ENCODE assay signal across 23 cellular contexts in the genomic region with DNA sequence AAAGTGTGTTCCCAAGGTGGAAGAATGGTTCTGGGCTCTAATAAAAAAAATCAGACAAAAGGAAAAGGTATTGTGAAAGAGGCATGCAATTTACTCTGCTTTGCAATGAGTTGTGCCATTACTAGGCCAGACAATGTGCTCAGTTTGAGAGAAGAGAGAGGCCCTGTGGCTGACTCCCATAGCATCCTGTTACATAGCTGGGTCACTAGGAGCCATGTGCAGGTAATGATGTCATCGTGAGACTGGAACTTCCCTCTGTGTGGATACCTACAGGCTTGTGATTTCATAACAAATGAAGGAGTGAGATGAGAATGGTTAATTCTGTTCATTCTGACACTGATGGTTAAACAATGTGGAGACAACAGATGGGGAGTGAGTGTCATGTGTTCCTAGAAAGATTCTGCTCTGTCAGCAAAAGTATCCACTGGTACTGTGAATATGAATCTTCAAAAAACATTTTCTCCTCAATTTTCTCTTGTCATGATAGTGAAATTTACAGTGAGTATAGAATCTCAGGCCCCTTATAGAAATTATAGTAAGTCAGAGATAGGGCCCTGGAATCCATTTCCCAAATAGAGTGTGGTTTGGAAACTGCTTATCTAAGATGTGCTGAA.
DNase-seq lines count a peak whose midpoint lies in the region; ATAC-seq, FAIRE-seq and TF ChIP-seq lines count a peak whose summit lies in the region.
"Had no signal": no experiment of that assay in that cellular context is flagged by ENCODE, and none has a peak within 500 bp of the region (broad histone marks: within the 10 kb centered on the region; RNA-seq: fewer than 3 reads in every experiment).

No MANE protein-coding gene starts in this region.

- no peak overlapping the region for H3K4me3 Mint-ChIP-seq in activated naive CD4-positive, alpha-beta T cell treated with anti-CD3 and anti-CD28 coated beads for 36 hours
- H3K4me3 Mint-ChIP-seq: activated naive CD4-positive, alpha-beta T cell treated with anti-CD3 and anti-CD28 coated beads, Interleukin-2, amount 50 U/mL, for 24 hours; activated T-cell treated with anti-CD3 and anti-CD28 coated beads, Interleukin-2, amount 50 U/mL, for 24 hours; H9 had no signal

- peak; percentile 16 for DNase-seq in activated naive CD4-positive, alpha-beta T cell treated with anti-CD3 and anti-CD28 coated beads for 36 hours
- no peak for DNase-seq in activated naive CD4-positive, alpha-beta T cell treated with Interleukin-2 at 50 U/mL for 16 hours
- DNase-seq in RKO (ENCODE audit: low spot score) = peak; percentile 3
- peak; percentile 57 for DNase-seq in fibroblast of pulmonary artery (ENCODE audit: low read depth)
- DNase-seq in urothelium cell line (ENCODE audit: low spot score) = peak; percentile 8
- no peak for DNase-seq in right cardiac atrium
- no peak for DNase-seq in globus pallidus (ENCODE audit: low spot score)
- DNase-seq in Right ventricle myocardium superior = no peak
- DNase-seq: ACHN; activated T-cell treated with anti-CD3 and anti-CD28 coated beads, Interleukin-2, amount 50 U/mL, for 24 hours; H9; KG1; kidney; NCI-H1694; NCI-H69; stimulated activated CD4-positive, alpha-beta T cell treated with anti-CD3 and anti-CD28 coated beads, Interleukin-4, amount 100 ng/mL, for 24 hours; SW 1271; trophoblast cell had no signal

- WGBS in right cardiac atrium = 84% methylated on average over 1 of the region's 1 CpG

- no peaks in the 10 kb centered on the region for H3K36me3 Mint-ChIP-seq in activated naive CD4-positive, alpha-beta T cell treated with anti-CD3 and anti-CD28 coated beads for 36 hours (ENCODE audit: low read depth)
- H3K36me3 Mint-ChIP-seq: activated naive CD4-positive, alpha-beta T cell treated with anti-CD3 and anti-CD28 coated beads, Interleukin-2, amount 50 U/mL, for 24 hours had no signal

- H3K9me3 Mint-ChIP-seq in activated naive CD4-positive, alpha-beta T cell treated with anti-CD3 and anti-CD28 coated beads for 36 hours = no peaks in the 10 kb centered on the region
- H3K9me3 Mint-ChIP-seq: activated naive CD4-positive, alpha-beta T cell treated with anti-CD3 and anti-CD28 coated beads, Interleukin-2, amount 50 U/mL, for 24 hours; activated T-cell treated with anti-CD3 and anti-CD28 coated beads, Interleukin-2, amount 50 U/mL, for 24 hours; H9 had no signal

- no peak for TF ChIP-seq CTCF in fibroblast of pulmonary artery (IDR thresholded peaks at IDR 0.05; ENCODE audit: low read length, missing control alignments)

- H3K9me3 ChIP-seq in right cardiac atrium (ENCODE audit: control insufficient read depth, low read length) = no peaks in the 10 kb centered on the region
- H3K9me3 ChIP-seq: ascending aorta, BLaER1 had no signal

- ATAC-seq in right cardiac atrium (no peak), Right ventricle myocardium superior (ENCODE audit: poor library complexity) (no peak)

- H3K27me3 Mint-ChIP-seq in activated naive CD4-positive, alpha-beta T cell treated with anti-CD3 and anti-CD28 coated beads for 36 hours (ENCODE audit: low read depth) = no peaks in the 10 kb centered on the region
- H3K27me3 Mint-ChIP-seq: activated naive CD4-positive, alpha-beta T cell treated with anti-CD3 and anti-CD28 coated beads, Interleukin-2, amount 50 U/mL, for 24 hours; activated T-cell treated with anti-CD3 and anti-CD28 coated beads, Interleukin-2, amount 50 U/mL, for 24 hours had no signal

- H3K27ac Mint-ChIP-seq in activated naive CD4-positive, alpha-beta T cell treated with anti-CD3 and anti-CD28 coated beads for 36 hours = no peak overlapping the region
- H3K27ac Mint-ChIP-seq: activated naive CD4-positive, alpha-beta T cell treated with anti-CD3 and anti-CD28 coated beads, Interleukin-2, amount 50 U/mL, for 24 hours; activated T-cell treated with anti-CD3 and anti-CD28 coated beads, Interleukin-2, amount 50 U/mL, for 24 hours; H9 had no signal

- CTCF ChIA-PET in activated naive CD4-positive, alpha-beta T cell treated with anti-CD3 and anti-CD28 coated beads for 36 hours (lab: Charles Lee) = no interaction called here

- H3K4me1 Mint-ChIP-seq in activated naive CD4-positive, alpha-beta T cell treated with anti-CD3 and anti-CD28 coated beads for 36 hours (ENCODE audit: low read depth) = no peaks in the 10 kb centered on the region
- H3K4me1 Mint-ChIP-seq: activated naive CD4-positive, alpha-beta T cell treated with anti-CD3 and anti-CD28 coated beads, Interleukin-2, amount 50 U/mL, for 24 hours had no signal

- FAIRE-seq in urothelium cell line (lab: Jason Lieb, UNC) = no peak
- FAIRE-seq: frontal cortex, kidney had no signal

- no peak overlapping the region for H3K4me3 ChIP-seq in fibroblast of pulmonary artery (replicated peaks; ENCODE audit: low read depth, low read length)
- no peak overlapping the region for H3K4me3 ChIP-seq in right cardiac atrium (ENCODE audit: low read length)
- H3K4me3 ChIP-seq: ascending aorta, BLaER1, lung had no signal

- H3K4me1 ChIP-seq in right cardiac atrium (ENCODE audit: control insufficient read depth, insufficient read depth, low read length) = no peaks in the 10 kb centered on the region
- H3K4me1 ChIP-seq: BLaER1 had no signal

- H3K27me3 ChIP-seq in right cardiac atrium (ENCODE audit: control insufficient read depth, insufficient read depth) = no peaks in the 10 kb centered on the region
- H3K27me3 ChIP-seq: ascending aorta, BLaER1 had no signal

- intact Hi-C loops in activated naive CD4-positive, alpha-beta T cell treated with anti-CD3 and anti-CD28 coated beads for 36 hours (cut with micrococcal nuclease) = no loop called here
- intact Hi-C loops in right cardiac atrium (cut with DNase I) (no loop called here), Right ventricle myocardium superior (cut with DNase I) (no loop called here)

- no peak overlapping the region for H3K27ac ChIP-seq in right cardiac atrium (ENCODE audit: low read length)
- H3K27ac ChIP-seq: ascending aorta, BLaER1 had no signal

Comparison
In these comparisons a context has a peak if more than half of its experiments do, and no peak if none do; other contexts are left out.
1. DNase-seq: peak in activated naive CD4-positive, alpha-beta T cell treated with anti-CD3 and anti-CD28 coated beads for 36 hours (single experiment), RKO (single experiment), fibroblast of pulmonary artery (single experiment) and urothelium cell line (single experiment); none in activated naive CD4-positive, alpha-beta T cell treated with Interleukin-2 at 50 U/mL for 16 hours (single experiment), right cardiac atrium (0 of 3), globus pallidus (single experiment) and Right ventricle myocardium superior (single experiment).